9 cellular contexts compared by ENCODE assay signal in the genomic region with DNA sequence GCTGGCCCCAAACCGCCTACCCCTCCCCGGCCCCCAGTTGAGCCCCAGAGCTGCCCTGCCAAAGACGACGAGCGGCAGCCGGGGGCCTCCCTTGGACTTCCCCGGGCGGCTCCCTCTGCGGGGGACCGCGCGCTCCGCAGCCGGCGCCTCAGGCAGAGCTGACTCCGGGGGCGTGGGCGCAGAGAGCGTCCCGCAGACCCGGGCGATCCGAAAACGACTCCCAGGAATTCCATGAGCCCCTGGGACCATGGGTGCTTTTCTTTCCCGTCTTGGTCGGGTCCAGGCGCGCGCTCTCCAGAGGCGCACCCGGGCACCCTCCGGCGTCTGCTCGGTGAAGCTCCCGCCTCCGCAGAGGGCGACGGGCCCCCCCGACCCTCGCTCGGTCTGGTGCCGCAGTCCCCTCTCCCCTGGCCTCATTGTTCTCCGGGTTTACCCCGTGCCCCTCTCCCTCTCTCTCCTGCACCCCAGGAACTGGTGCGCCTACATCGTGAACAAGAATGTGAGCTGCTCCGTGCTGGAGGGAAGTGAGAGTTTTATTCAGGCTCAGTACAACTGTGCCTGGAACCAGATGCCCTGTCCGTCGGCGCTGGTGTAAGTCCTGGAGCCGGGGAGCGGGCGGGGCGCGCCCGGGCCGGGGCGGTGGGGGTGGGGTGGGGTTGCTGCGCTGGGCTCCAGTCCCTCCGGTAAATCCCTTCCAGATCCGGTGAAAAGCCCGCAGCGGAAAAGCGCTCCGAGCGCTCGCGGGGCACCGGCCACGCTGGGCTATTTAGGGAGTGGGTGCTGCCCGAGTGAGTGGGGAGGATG. TPM values are rescaled to one million over a fixed set of nuclear protein-coding genes. Genes with fewer than 3 reads are reported as not detected.
A peak's percentile ranks its signal among the peaks of the same experiment; 100 is the strongest.
DNase-seq lines count a peak whose midpoint lies in the region; ATAC-seq and TF ChIP-seq lines count a peak whose summit lies in the region.
"Had no signal": no experiment of that assay in that cellular context is flagged by ENCODE, and none has a peak within 500 bp of the region (broad histone marks: within the 10 kb centered on the region; RNA-seq: fewer than 3 reads in every experiment).

No MANE protein-coding gene starts in this region.

- H3K9me3 ChIP-seq in HUES48 (ENCODE audit: control insufficient read depth, insufficient read depth, low read length) (no peaks in the 10 kb centered on the region), ascending aorta (no peaks in the 10 kb centered on the region)

- H3K36me3 ChIP-seq in HUES48 (ENCODE audit: control insufficient read depth, insufficient read depth, low read length) (no peaks in the 10 kb centered on the region), ascending aorta (no peaks in the 10 kb centered on the region)

- H3K27ac ChIP-seq in HUES48 (ENCODE audit: low read depth, low read length) (peak overlapping the region; percentile 33), ascending aorta (peak overlapping the region; percentile 79 to 86)
- H3K27ac ChIP-seq: VCaP had no signal

- peak overlapping the region; percentile 75 for H3K4me3 ChIP-seq in HUES48 (ENCODE audit: low read depth, low read length)
- peak overlapping the region; percentile 72 to 77 for H3K4me3 ChIP-seq in ascending aorta

- ATAC-seq in GM18907 (IDR thresholded peaks at IDR 0.05; ENCODE audit: unreplicated experiment) (peak; percentile 49), GM18870 (IDR thresholded peaks at IDR 0.05; ENCODE audit: unreplicated experiment) (no peak)

- peaks cover 4% of the 10 kb centered on the region for H3K4me1 ChIP-seq in HUES48 (ENCODE audit: control insufficient read depth, insufficient read depth, low read length)
- H3K4me1 ChIP-seq in ascending aorta = peaks cover 4 to 7% of the 10 kb centered on the region in 2 donors

- TF ChIP-seq CTCF in ascending aorta (IDR thresholded peaks at IDR 0.05) = peak in 1 of 3 experiments; percentile 11

- peak overlapping the region; percentile 55 for H3K9ac ChIP-seq in HUES48 (ENCODE audit: low read depth, low read length)

- H3K27me3 ChIP-seq in HUES48 (ENCODE audit: control insufficient read depth, insufficient read depth, low read length) (peaks cover 67% of the 10 kb centered on the region), ascending aorta (no peaks in the 10 kb centered on the region)

- intact Hi-C loops in ascending aorta (cut with DNase I) = loop anchor here (2.0 kb wide), 2 partner anchors 33 to 55 kb away; no protein-coding TSS in a partner anchor

- DNase-seq in ascending aorta (ENCODE audit: low spot score in 2 of 2) (peak in 1 of 2 donors; percentile 73), iPS-NIHi7 (ENCODE audit: extremely low spot score) (peak; percentile 68), SW480 (ENCODE audit: low spot score) (no peak), COLO668 (lab: John Stamatoyannopoulos, UW; ENCODE audit: unreplicated experiment) (no peak)
- peak; percentile 27 to 50 for DNase-seq in stimulated activated CD4-positive, alpha-beta T cell treated with anti-CD3 and anti-CD28 coated beads, Interleukin-2, amount 100 ng/mL, for 24 hours

RNA-seq across cellular contexts. Expression of a gene that starts 0.7 kb away (rescaled TPM):
- total RNA-seq in ascending aorta = 22.4 TPM

Comparison
In these comparisons a context has a peak if more than half of its experiments do, and no peak if none do; other contexts are left out.
1. DNase-seq: peak in iPS-NIHi7 (single experiment) and stimulated activated CD4-positive, alpha-beta T cell treated with anti-CD3 and anti-CD28 coated beads, Interleukin-2, amount 100 ng/mL, for 24 hours (2 of 2); none in SW480 (single experiment) and COLO668 (single experiment).